ENCODE assay signal across 8 cellular contexts in the genomic region with DNA sequence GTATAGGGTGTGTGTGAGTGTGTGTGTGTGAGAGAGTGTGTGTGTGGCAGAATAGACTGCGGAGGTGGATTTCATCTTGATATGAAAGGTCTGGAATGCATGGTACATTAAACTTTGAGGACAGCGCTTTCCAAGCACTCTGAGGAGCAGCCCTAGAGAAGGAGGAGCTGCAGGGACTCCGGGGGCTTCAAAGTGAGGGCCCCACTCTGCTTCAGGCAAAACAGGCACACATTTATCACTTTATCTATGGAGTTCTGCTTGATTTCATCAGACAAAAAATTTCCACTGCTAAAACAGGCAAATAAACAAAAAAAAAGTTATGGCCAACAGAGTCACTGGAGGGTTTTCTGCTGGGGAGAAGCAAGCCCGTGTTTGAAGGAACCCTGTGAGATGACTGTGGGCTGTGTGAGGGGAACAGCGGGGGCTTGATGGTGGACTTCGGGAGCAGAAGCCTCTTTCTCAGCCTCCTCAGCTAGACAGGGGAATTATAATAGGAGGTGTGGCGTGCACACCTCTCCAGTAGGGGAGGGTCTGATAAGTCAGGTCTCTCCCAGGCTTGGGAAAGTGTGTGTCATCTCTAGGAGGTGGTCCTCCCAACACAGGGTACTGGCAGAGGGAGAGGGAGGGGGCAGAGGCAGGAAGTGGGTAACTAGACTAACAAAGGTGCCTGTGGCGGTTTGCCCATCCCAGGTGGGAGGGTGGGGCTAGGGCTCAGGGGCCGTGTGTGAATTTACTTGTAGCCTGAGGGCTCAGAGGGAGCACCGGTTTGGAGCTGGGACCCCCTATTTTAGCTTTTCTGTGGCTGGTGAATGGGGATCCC. TPM values are rescaled to one million over a fixed set of nuclear protein-coding genes. Genes with fewer than 3 reads are reported as not detected.
A peak's percentile ranks its signal among the peaks of the same experiment; 100 is the strongest.
DNase-seq lines count a peak whose midpoint lies in the region; ATAC-seq and TF ChIP-seq lines count a peak whose summit lies in the region.

No MANE protein-coding gene starts in this region.

- DNase-seq in DMS79 (lab: John Stamatoyannopoulos, UW) (peak; percentile 82), NCI-H510A treated with DMSO at 0.1 percent for 48 hours (lab: John Stamatoyannopoulos, UW) (peak; percentile 74), activated T-cell treated with anti-CD3 and anti-CD28 coated beads for 4 hours (peak; percentile 81), left kidney (ENCODE audit: low read depth, low spot score) (peak; percentile 76), GM19238 (ENCODE audit: insufficient read length, low spot score) (no peak), BE2C (no peak)

- no peak for ATAC-seq in HG02870 (IDR thresholded peaks at IDR 0.05; ENCODE audit: unreplicated experiment)

- H3K27ac ChIP-seq in thymus (ENCODE audit: low read depth), result peak overlapping the region; percentile 88

- H3K9me3 ChIP-seq in thymus (ENCODE audit: control insufficient read depth) (no peaks in the 10 kb centered on the region), BE2C (no peaks in the 10 kb centered on the region)

- H3K4me1 ChIP-seq in thymus (ENCODE audit: control insufficient read depth, insufficient read depth, low read length) (peaks cover 33% of the 10 kb centered on the region), BE2C (no peaks in the 10 kb centered on the region)

- WGBS in thymus, result 13% methylated on average over 10 of the region's 10 CpGs

- H3K36me3 ChIP-seq in thymus (ENCODE audit: control insufficient read depth, insufficient read depth), result peaks cover 35% of the 10 kb centered on the region
- no peaks in the 10 kb centered on the region for H3K36me3 ChIP-seq in BE2C

- no peaks in the 10 kb centered on the region for H3K27me3 ChIP-seq in thymus (ENCODE audit: control insufficient read depth, insufficient read depth)
- peaks cover 9% of the 10 kb centered on the region; the same call in 1 of the 2 replicates for H3K27me3 ChIP-seq in BE2C

- H3K4me3 ChIP-seq in thymus (ENCODE audit: low read length) (peak overlapping the region; percentile 45), BE2C (ENCODE audit: low read depth, low read length) (no peak overlapping the region)

- TF ChIP-seq CTCF in BE2C (IDR thresholded peaks at IDR 0.05; ENCODE audit: low read depth, low read length), result no peak

RNA-seq across cellular contexts. Expression of gene HDAC1, which starts 18.3 kb away (rescaled TPM):
- polyA plus RNA-seq in thymus, result 103 TPM
- polyA plus RNA-seq in BE2C (2012; ENCODE audit: insufficient read depth, insufficient read length, low read depth), result 99.6 TPM

RNA-seq across cellular contexts. Expression of gene LCK, which starts 22.5 kb away (rescaled TPM):
- polyA plus RNA-seq in thymus, result 175 TPM
- not detected for polyA plus RNA-seq in BE2C (2012; ENCODE audit: insufficient read depth, insufficient read length, low read depth)

RNA-seq across cellular contexts. Expression of gene FAM167B, which starts 26.6 kb away (rescaled TPM):
- polyA plus RNA-seq in thymus, result 6.8 TPM
- 0.48 TPM for polyA plus RNA-seq in BE2C (2012; ENCODE audit: insufficient read depth, insufficient read length, low read depth)

RNA-seq across cellular contexts. Expression of gene EIF3I, which starts 51.4 kb away (rescaled TPM):
- polyA plus RNA-seq in thymus, result 155 TPM
- polyA plus RNA-seq in BE2C (2012; ENCODE audit: insufficient read depth, insufficient read length, low read depth), result 402 TPM

RNA-seq across cellular contexts. Expression of gene TMEM234, which starts 51.4 kb away (rescaled TPM):
- 15.4 TPM for polyA plus RNA-seq in thymus
- polyA plus RNA-seq in BE2C (2012; ENCODE audit: insufficient read depth, insufficient read length, low read depth), result 9.9 TPM

Comparison
In these comparisons a context has a peak if more than half of its experiments do, and no peak if none do; other contexts are left out.
1. DNase-seq: peak in DMS79 (single experiment), NCI-H510A treated with DMSO at 0.1 percent for 48 hours (single experiment), activated T-cell treated with anti-CD3 and anti-CD28 coated beads for 4 hours (single experiment) and left kidney (single experiment); none in GM19238 (single experiment) and BE2C (single experiment).